8 cellular contexts compared by ENCODE assay signal in the genomic region with DNA sequence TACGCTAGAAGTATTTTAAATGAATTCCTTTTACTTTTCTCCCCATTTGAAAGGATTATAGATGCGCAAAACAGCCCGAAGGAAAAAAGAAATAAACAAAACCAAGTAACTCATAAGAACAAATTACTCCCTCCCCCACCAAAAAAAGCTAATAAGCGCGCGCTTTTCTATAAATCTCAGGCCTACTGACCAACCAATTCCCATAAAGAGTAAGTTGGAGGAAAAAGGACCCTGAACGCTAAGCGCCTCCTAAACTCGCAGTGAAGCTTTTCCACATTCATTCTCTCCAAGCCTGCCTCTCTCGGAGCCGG. TPM values are rescaled to one million over a fixed set of nuclear protein-coding genes. Genes with fewer than 3 reads are reported as not detected.
A peak's percentile ranks its signal among the peaks of the same experiment; 100 is the strongest.
DNase-seq lines count a peak whose midpoint lies in the region; ATAC-seq, FAIRE-seq and TF ChIP-seq lines count a peak whose summit lies in the region.

No MANE protein-coding gene starts in this region.

- TF ChIP-seq POLR2A in HepG2 (IDR thresholded peaks at IDR 0.05; ENCODE audit: insufficient read depth in 1 of 2, low read depth in 2 of 2, low read length in 2 of 2) (no peak), tibial nerve (IDR thresholded peaks at IDR 0.05) (no peak)

- H2AFZ ChIP-seq in HepG2 (ENCODE audit: low read length) = peak overlapping the region; percentile 15

- peak overlapping the region; percentile 82 for H3K27ac ChIP-seq in HepG2 (ENCODE audit: extremely low read length, insufficient read depth, low read length)
- peak overlapping the region; percentile 77 to 89 (median 80) for H3K27ac ChIP-seq in tibial nerve

- H3K4me1 ChIP-seq in adipocyte (ENCODE audit: control insufficient read depth, insufficient read depth, low read length) (peaks cover 10% of the 10 kb centered on the region), HepG2 (ENCODE audit: insufficient read depth, low read length) (peaks cover 24% of the 10 kb centered on the region), tibial nerve (peaks cover 0 to 36% (median 2%) of the 10 kb centered on the region in 4 donors)

- peak; percentile 8 for FAIRE-seq in HepG2 (lab: Jason Lieb, UNC)

- H3K4me3 ChIP-seq in adipocyte (ENCODE audit: low read length) (peak overlapping the region; percentile 95), HepG2 (replicated peaks in 1 of 3; ENCODE audit: insufficient read depth in 1 of 3, low read depth in 2 of 3, low read length in 3 of 3) (peak overlapping the region; percentile 95 to 96 (median 96)), tibial nerve (peak overlapping the region; percentile 77 to 92 (median 86))

- CTCF ChIA-PET in activated naive CD4-positive, alpha-beta T cell treated with anti-CD3 and anti-CD28 coated beads for 36 hours (lab: Charles Lee) = no interaction called here
- CTCF ChIA-PET in HepG2 (lab: Yijun Ruan, JAX; ENCODE audit: low intra/inter-chr PET ratio, low total read pairs) = no interaction called here

- intact Hi-C loops in activated naive CD4-positive, alpha-beta T cell treated with anti-CD3 and anti-CD28 coated beads for 36 hours (cut with micrococcal nuclease) = loop anchor here (1.0 to 10.0 kb wide), 16 partner anchors 157 to 1858 kb away; a partner anchor contains a TSS
- intact Hi-C loops in HepG2 (cut with micrococcal nuclease; ENCODE audit: unreplicated experiment) = loop anchor here (1.0 to 2.0 kb wide), 5 partner anchors 54 to 494 kb away; a partner anchor contains a TSS

- H3K4me1 Mint-ChIP-seq in activated naive CD4-positive, alpha-beta T cell treated with anti-CD3 and anti-CD28 coated beads for 36 hours (ENCODE audit: low read depth) = peaks cover 32% of the 10 kb centered on the region

- H3K79me2 ChIP-seq in HepG2 (ENCODE audit: insufficient read depth, low read length) = peaks cover 55% of the 10 kb centered on the region

- TF ChIP-seq RAD21 in HepG2 (CRISPR knock-in tag; IDR thresholded peaks at IDR 0.05) = no peak

- ATAC-seq in HepG2 (no peak), HG03520 (IDR thresholded peaks at IDR 0.05; ENCODE audit: unreplicated experiment) (no peak), GM18909 (IDR thresholded peaks at IDR 0.05; ENCODE audit: poor library complexity, unreplicated experiment) (no peak)

- POLR2A ChIA-PET in HepG2 (lab: Yijun Ruan, JAX) = interaction anchor here (0.7 to 2.2 kb wide), 14 partner anchors 10 to 1533 kb away, joined by 3 to 21 read pairs (median 4); a partner anchor contains a TSS

- H3K27ac Mint-ChIP-seq in activated naive CD4-positive, alpha-beta T cell treated with anti-CD3 and anti-CD28 coated beads for 36 hours = peak overlapping the region; percentile 96

- DNase-seq in activated naive CD4-positive, alpha-beta T cell treated with anti-CD3 and anti-CD28 coated beads for 36 hours = no peak
- DNase-seq in activated naive CD4-positive, alpha-beta T cell (lab: John Stamatoyannopoulos, UW) = no peak
- DNase-seq in adipocyte (ENCODE audit: low read depth) (no peak), HepG2 (ENCODE audit: low spot score) (no peak), tibial nerve (ENCODE audit: low spot score in 2 of 2) (no peak)
- no peak for DNase-seq in NK-92 treated with Interleukin-12 subunit alpha and Interleukin-12 subunit beta, amount 100 ng/mL, for 24 hours (lab: John Stamatoyannopoulos, UW)

- peaks cover 18% of the 10 kb centered on the region for H4K20me1 ChIP-seq in HepG2 (ENCODE audit: insufficient read depth, low read length)

- peak overlapping the region; percentile 97 for H3K4me3 Mint-ChIP-seq in activated naive CD4-positive, alpha-beta T cell treated with anti-CD3 and anti-CD28 coated beads for 36 hours

- H3K9ac ChIP-seq in adipocyte (ENCODE audit: low read length) (peak overlapping the region; percentile 92), HepG2 (ENCODE audit: insufficient read depth, low read depth, low read length) (peak overlapping the region; percentile 96)

- peaks cover 3% of the 10 kb centered on the region for H3K36me3 Mint-ChIP-seq in activated naive CD4-positive, alpha-beta T cell treated with anti-CD3 and anti-CD28 coated beads for 36 hours (ENCODE audit: low read depth)

- H3K9me3 ChIP-seq in adipocyte (ENCODE audit: control insufficient read depth, low read length) = peaks cover 5% of the 10 kb centered on the region
- H3K9me3 ChIP-seq in HepG2 (ENCODE audit: low read length) = no peaks in the 10 kb centered on the region
- H3K9me3 ChIP-seq in tibial nerve = no peaks in the 10 kb centered on the region

- WGBS in HepG2 (ENCODE audit: low lambda C conversion rate) = 1% methylated on average over 11 of the region's 11 CpGs
- WGBS in tibial nerve, 2 donors = 0% methylated on average over 11 of the region's 11 CpGs

- H3K27me3 ChIP-seq in adipocyte (replicated peaks; ENCODE audit: control insufficient read depth, insufficient read depth, low read length) = no peaks in the 10 kb centered on the region
- H3K27me3 ChIP-seq in HepG2 (ENCODE audit: control insufficient read depth in 1 of 2, insufficient read depth in 2 of 2, low read length in 2 of 2) = peaks cover 0 to 16% of the 10 kb centered on the region in 2 experiments; a peak in 1 of 5 replicates
- H3K27me3 ChIP-seq in tibial nerve = no peaks in the 10 kb centered on the region

- peaks cover 5% of the 10 kb centered on the region for H3K27me3 Mint-ChIP-seq in activated naive CD4-positive, alpha-beta T cell treated with anti-CD3 and anti-CD28 coated beads for 36 hours (ENCODE audit: low read depth)

- TF ChIP-seq CTCF in HepG2 (CRISPR knock-in tag; IDR thresholded peaks at IDR 0.05) = no peak
- no peak for TF ChIP-seq CTCF in tibial nerve (IDR thresholded peaks at IDR 0.05)

- H3K36me3 ChIP-seq in adipocyte (ENCODE audit: control insufficient read depth, insufficient read depth, low read length, severe bottlenecking) (no peaks in the 10 kb centered on the region), HepG2 (replicated peaks in 1 of 2; ENCODE audit: control insufficient read depth in 1 of 2, insufficient read depth in 2 of 2, low read length in 2 of 2) (no peaks in the 10 kb centered on the region; a peak in 1 of 5 replicates), tibial nerve (no peaks in the 10 kb centered on the region)

- in situ Hi-C loops in HepG2 (cut with HindIII; ENCODE audit: extremely low pct_ligation_motif_present, low pct_unique_long_range_greater_than_20kb) = no loop called here

- TF ChIP-seq EP300 in HepG2 (IDR thresholded peaks at IDR 0.05; ENCODE audit: low read depth in 2 of 2, low read length in 2 of 2) (no peak), HepG2 (CRISPR knock-in tag; IDR thresholded peaks at IDR 0.05; ENCODE audit: borderline replicate concordance) (no peak), tibial nerve (IDR thresholded peaks at IDR 0.05) (no peak)

- no peaks in the 10 kb centered on the region for H3K9me3 Mint-ChIP-seq in activated naive CD4-positive, alpha-beta T cell treated with anti-CD3 and anti-CD28 coated beads for 36 hours

- H3K4me2 ChIP-seq in HepG2 (ENCODE audit: low read depth, low read length) = peak overlapping the region; percentile 62

- no TSS peak for BruUV-seq in HepG2 (replicated peaks; lab: Mats Ljungman, UMichigan)

TF ChIP-seq in HepG2, 621 proteins besides CTCF, POLR2A, EP300 and RAD21 (continues in another document):
- no peak for TF ChIP-seq CHD4 (IDR thresholded peaks at IDR 0.05; ENCODE audit: borderline replicate concordance, low read length)
- no peak for TF ChIP-seq FOXK1 (CRISPR knock-in tag; IDR thresholded peaks at IDR 0.05; ENCODE audit: borderline replicate concordance, low read depth)
- TF ChIP-seq ZNF136 (CRISPR knock-in tag; IDR thresholded peaks at IDR 0.05; ENCODE audit: low read depth) = 0 out of 2 replicates have a peak, but pooled peaks have one; percentile 1

RNA-seq across cellular contexts. Expression of a gene that starts 0.6 kb away (rescaled TPM):
- total RNA-seq in activated naive CD4-positive, alpha-beta T cell treated with anti-CD3 and anti-CD28 coated beads for 36 hours = 10 to 100 TPM; 29.9 to 30.8 TPM
- 48.6 and 57.3 TPM in 2 replicates for total RNA-seq in HepG2 (2016; rRNA removed; fragmentation: Illumina TruSeq; extraction: Trizol)
- 19.5 and 21.3 TPM in 2 replicates for total RNA-seq in HepG2 (2016; cell fraction: cytosol; rRNA removed; fragmentation: Illumina TruSeq; extraction: Trizol; ENCODE audit: low read depth)
- 49.5 and 61.7 TPM in 2 replicates for total RNA-seq in HepG2 (2016; cell fraction: insoluble cytoplasmic fraction; rRNA removed; fragmentation: Illumina TruSeq; extraction: Trizol)
- total RNA-seq in HepG2 (2016; cell fraction: membrane; rRNA removed; fragmentation: Illumina TruSeq; extraction: Trizol) = 30.4 and 34.4 TPM in 2 replicates
- total RNA-seq in HepG2 (2016; cell fraction: nucleus; rRNA removed; fragmentation: Illumina TruSeq; extraction: Trizol) = 106 and 109 TPM in 2 replicates
- 39.3 and 48.1 TPM in 2 replicates for polyA plus RNA-seq in HepG2 (2011; rRNA removed)
- polyA plus RNA-seq in HepG2 (2011; cell fraction: cytosol; rRNA removed) = 18.8 and 25.7 TPM in 2 replicates
- polyA plus RNA-seq in HepG2 (2011; cell fraction: nucleus; rRNA removed) = 40.5 and 42.5 TPM in 2 replicates
- polyA plus RNA-seq in HepG2 (2012) = 36.2 and 44.2 TPM in 2 replicates
- 9.9 and 10.0 TPM in 2 replicates for polyA plus RNA-seq in HepG2 (2016; cell fraction: cytosol; fragmentation: Illumina TruSeq; extraction: Trizol; ENCODE audit: low read depth)
- polyA plus RNA-seq in HepG2 (2016; cell fraction: insoluble cytoplasmic fraction; fragmentation: Illumina TruSeq; extraction: Trizol; ENCODE audit: low read depth) = 91.0 and 102 TPM in 2 replicates
- polyA plus RNA-seq in HepG2 (2016; cell fraction: membrane; fragmentation: Illumina TruSeq; extraction: Trizol; ENCODE audit: low read depth) = 17.2 and 18.0 TPM in 2 replicates
- polyA plus RNA-seq in HepG2 (2016; cell fraction: nucleus; fragmentation: Illumina TruSeq; extraction: Trizol; ENCODE audit: insufficient read depth, low read depth) = 100 and 101 TPM in 2 replicates
- 13.3 and 28.8 TPM in 2 replicates for polyA minus RNA-seq in HepG2 (2011; rRNA and poly(A)+ RNA removed; ENCODE audit: low replicate concordance)
- polyA minus RNA-seq in HepG2 (2011; cell fraction: cytosol; rRNA and poly(A)+ RNA removed) = 28.0 and 30.0 TPM in 2 replicates
- polyA minus RNA-seq in HepG2 (2011; cell fraction: nucleus; rRNA and poly(A)+ RNA removed) = 191 and 205 TPM in 2 replicates
- total RNA-seq in tibial nerve = 10 to 100 TPM; 18.9 to 38.0 (median 25.5) TPM
